Comparison of ENCODE assay signal across 9 cellular contexts in genomic region chr5:172447646-172448365, GRCh38.
"Had no signal": no experiment of that assay in that cellular context is flagged by ENCODE, and none has a peak within 500 bp of the region (broad histone marks: within the 10 kb centered on the region; RNA-seq: fewer than 3 reads in every experiment).

No MANE protein-coding gene starts in this region.

- H3K27ac ChIP-seq: psoas muscle, right lobe of liver had no signal

- H3K36me3 ChIP-seq: right lobe of liver had no signal

- H3K4me1 ChIP-seq: right lobe of liver had no signal

- DNase-seq: activated CD4-positive, alpha-beta T cell treated with anti-CD3 and anti-CD28 coated beads, Interleukin-2, amount 50 U/mL, for 1 hour; foreskin melanocyte; left cardiac atrium; natural killer cell; occipital lobe; psoas muscle; right lobe of liver; stimulated activated CD4-positive, alpha-beta T cell treated with anti-CD3 and anti-CD28 coated beads, Interleukin-2, amount 100 ng/mL, for 24 hours had no signal

- ATAC-seq: left cardiac atrium, natural killer cell, psoas muscle, right lobe of liver had no signal

- H3K4me3 ChIP-seq: lung, psoas muscle, right lobe of liver had no signal

- H3K27me3 ChIP-seq: right lobe of liver had no signal

- H3K9me3 ChIP-seq: psoas muscle, right lobe of liver had no signal
